8 cellular contexts compared by ENCODE assay signal in the genomic region with DNA sequence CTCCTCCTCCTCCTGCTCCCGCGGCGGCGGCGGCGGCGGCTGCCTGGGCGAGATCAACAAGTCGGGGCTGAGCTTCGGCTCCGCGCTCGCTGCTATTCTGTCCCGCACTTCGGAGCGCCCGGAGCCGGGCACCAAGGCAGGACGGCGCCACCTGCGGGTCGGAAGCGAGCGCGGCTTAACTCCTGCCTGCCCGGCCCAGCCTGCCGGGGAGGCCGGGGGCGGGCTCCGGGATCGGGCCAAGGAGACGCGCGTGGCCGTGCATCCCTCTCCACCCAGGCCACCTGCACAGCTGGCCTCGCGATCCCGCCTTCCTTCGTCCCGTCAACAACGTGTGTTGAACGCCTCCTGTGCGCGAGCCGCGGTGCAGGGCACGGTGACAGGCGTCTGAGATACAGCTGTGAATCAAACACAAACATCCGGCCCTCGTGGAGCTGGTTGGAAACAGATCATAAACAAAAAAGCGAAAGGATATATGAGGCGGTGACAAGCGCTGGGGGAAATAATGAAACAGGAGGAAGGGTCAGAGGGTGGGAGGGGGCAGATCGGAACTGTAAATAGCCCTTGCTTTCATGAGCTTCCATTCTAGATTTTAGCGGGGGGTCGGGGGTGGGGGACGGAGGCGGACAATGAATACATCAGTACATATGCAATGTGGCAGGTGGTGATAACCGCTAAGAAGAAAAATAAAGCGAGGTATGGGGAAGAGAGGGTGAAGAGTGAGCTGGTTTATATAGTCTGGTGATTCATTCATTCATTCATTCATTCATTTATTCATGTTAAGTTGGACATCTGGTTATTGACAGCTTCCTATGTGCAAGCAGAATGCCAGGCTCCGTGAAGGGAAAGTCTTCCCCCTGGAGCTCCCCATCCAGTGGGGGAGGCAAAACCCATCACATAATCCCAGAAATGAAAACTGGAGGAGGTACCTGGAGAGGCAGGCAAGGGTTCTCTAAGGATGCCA. TPM values are rescaled to one million over a fixed set of nuclear protein-coding genes. Genes with fewer than 3 reads are reported as not detected.
DNase-seq lines count a peak whose midpoint lies in the region; ATAC-seq and TF ChIP-seq lines count a peak whose summit lies in the region.

No MANE protein-coding gene starts in this region.

- H3K27me3 ChIP-seq in gastroesophageal sphincter (peaks cover 22% of the 10 kb centered on the region), thoracic aorta (replicated peaks; ENCODE audit: insufficient read depth) (peaks cover 4% of the 10 kb centered on the region)

- no peaks in the 10 kb centered on the region for H3K9me3 ChIP-seq in gastroesophageal sphincter
- H3K9me3 ChIP-seq in thoracic aorta: no peaks in the 10 kb centered on the region

- ATAC-seq in gastroesophageal sphincter (peak; percentile 82), thoracic aorta (ENCODE audit: insufficient number of reproducible peaks, low FRiP score, low read depth) (no peak), HG03039 (IDR thresholded peaks at IDR 0.05; ENCODE audit: unreplicated experiment) (no peak)

- peak overlapping the region; percentile 55 to 77 for H3K4me3 ChIP-seq in gastroesophageal sphincter
- peak overlapping the region; percentile 75 for H3K4me3 ChIP-seq in thoracic aorta

- peak in 1 of 2 donors; percentile 15 for TF ChIP-seq POLR2A in gastroesophageal sphincter (IDR thresholded peaks at IDR 0.05)

- H3K36me3 ChIP-seq in gastroesophageal sphincter (peaks cover 0 to 9% of the 10 kb centered on the region in 2 donors), thoracic aorta (no peaks in the 10 kb centered on the region)

- DNase-seq in DMS53 treated with DMSO at 0.1 percent for 48 hours (lab: John Stamatoyannopoulos, UW; ENCODE audit: unreplicated experiment): peak; percentile 66
- DNase-seq in LoVo (ENCODE audit: low spot score): peak; percentile 36
- DNase-seq in SHP77 (lab: John Stamatoyannopoulos, UW): peak; percentile 74 to 86
- DNase-seq in activated naive CD4-positive, alpha-beta T cell treated with anti-CD3 and anti-CD28 coated beads, Interleukin-2, amount 50 U/mL, for 16 hours: peak; percentile 65
- peak in 53 of 56 donors; percentile 7 to 86 (median 55) for DNase-seq in nucleus accumbens (lab: John Stamatoyannopoulos, UW)
- DNase-seq in thoracic aorta (ENCODE audit: low spot score): peak; percentile 40

- 3 to 6% methylated on average over 8 to 11 of the region's 61 CpGs for WGBS in gastroesophageal sphincter (ENCODE audit: low coverage in 1 of 2), 2 donors

- peak; percentile 66 to 95 (median 92) for TF ChIP-seq CTCF in gastroesophageal sphincter (IDR thresholded peaks at IDR 0.05)
- peak; percentile 76 for TF ChIP-seq CTCF in thoracic aorta (IDR thresholded peaks at IDR 0.05)

- peaks cover 0 to 54% (median 5%) of the 10 kb centered on the region in 3 donors for H3K4me1 ChIP-seq in gastroesophageal sphincter
- peaks cover 16% of the 10 kb centered on the region in 2 donors for H3K4me1 ChIP-seq in thoracic aorta (ENCODE audit: control insufficient read depth in 1 of 2, low read depth in 2 of 2)

- peak overlapping the region in 3 of 4 donors; percentile 87 to 94 (median 89) for H3K27ac ChIP-seq in gastroesophageal sphincter
- no peak overlapping the region for H3K27ac ChIP-seq in thoracic aorta

- TF ChIP-seq EP300 in gastroesophageal sphincter (IDR thresholded peaks at IDR 0.05): no peak

RNA-seq across cellular contexts. Expression of a gene that starts 2.0 kb away (rescaled TPM):
- total RNA-seq in gastroesophageal sphincter (10 to 100 TPM; 26.3 to 44.1 (median 38.0) TPM), thoracic aorta (1 to 10 TPM; 1.4 to 2.3 TPM)

Comparison
In these comparisons a context has a peak if more than half of its experiments do, and no peak if none do; other contexts are left out.
1. H3K27ac ChIP-seq: peak in gastroesophageal sphincter (3 of 4); none in thoracic aorta (0 of 2).
2. RNA of a gene that starts 2.0 kb away (total RNA-seq): 26.3 to 44.1 TPM in gastroesophageal sphincter; 1.4 to 2.3 TPM in thoracic aorta; every median in the first group is over 4 times any median in the second.
3. Peak in every context shown above with its lines, with median percentiles within 50 percentile points of each other: DNase-seq.